In the genomic region with DNA sequence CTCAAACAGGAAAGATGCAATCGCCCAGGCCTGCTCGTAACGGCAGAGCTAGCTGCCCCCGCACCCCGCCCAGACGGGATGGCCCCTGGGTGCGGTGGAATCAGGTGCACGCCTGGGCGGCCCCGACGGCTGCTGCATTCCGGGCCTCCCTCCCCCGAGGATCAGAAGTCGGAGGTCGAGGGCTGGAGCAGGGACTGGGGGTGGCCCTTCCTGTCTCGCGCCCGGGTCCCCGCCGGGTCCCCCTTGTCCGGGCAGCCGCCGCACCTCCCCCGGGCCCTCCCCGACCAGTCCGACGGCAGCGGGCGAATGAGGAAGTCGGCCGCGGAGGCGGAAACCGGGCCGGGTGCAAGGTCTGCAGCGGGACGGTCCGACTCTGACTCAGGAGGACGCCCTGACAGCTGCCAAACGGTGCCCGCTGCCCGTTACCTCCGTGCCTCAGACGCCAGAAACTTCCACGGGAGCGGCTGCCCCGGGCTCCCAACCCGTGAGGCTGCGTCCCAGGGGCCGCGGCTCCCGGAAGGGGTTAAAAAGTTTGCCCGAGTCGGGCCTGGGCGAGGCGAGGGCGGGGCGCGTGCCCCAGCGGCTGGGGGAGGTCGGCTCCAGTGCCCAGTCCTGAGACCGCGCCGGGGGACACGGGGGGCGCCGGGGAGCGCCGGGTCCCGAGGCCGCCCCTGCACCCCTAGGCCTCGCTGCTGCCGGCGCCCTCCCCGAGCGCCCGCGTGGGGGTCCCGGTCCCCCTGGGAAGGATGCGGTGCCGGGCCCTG, we compare ENCODE assay signal across 8 cellular contexts. TPM values are rescaled to one million over a fixed set of nuclear protein-coding genes. Genes with fewer than 3 reads are reported as not detected.
DNase-seq lines count a peak whose midpoint lies in the region; ATAC-seq and TF ChIP-seq lines count a peak whose summit lies in the region.

No MANE protein-coding gene starts in this region.

- H3K4me1 Mint-ChIP-seq in CD8-positive, alpha-beta T cell (ENCODE audit: low read depth) = peaks cover 46% of the 10 kb centered on the region
- peaks cover 24% of the 10 kb centered on the region for H3K4me1 Mint-ChIP-seq in glutamatergic neuron (ENCODE audit: low read depth, unreplicated experiment)

- no peak for TF ChIP-seq POLR2A in ovary (IDR thresholded peaks at IDR 0.05)

- no peaks in the 10 kb centered on the region for H3K36me3 ChIP-seq in CD8-positive, alpha-beta T cell (ENCODE audit: insufficient read depth, low read length)
- H3K36me3 ChIP-seq in KOPT-K1 (ENCODE audit: insufficient read depth, low read length) (peaks cover 8% of the 10 kb centered on the region), ovary (no peaks in the 10 kb centered on the region)

- no peaks in the 10 kb centered on the region for H3K9me3 Mint-ChIP-seq in CD8-positive, alpha-beta T cell
- H3K9me3 Mint-ChIP-seq in glutamatergic neuron (ENCODE audit: unreplicated experiment) = peaks cover 4% of the 10 kb centered on the region

- ATAC-seq in CD8-positive, alpha-beta T cell = no peak
- ATAC-seq in GM21360 (IDR thresholded peaks at IDR 0.05; ENCODE audit: unreplicated experiment) = peak; percentile 22

- no peak for TF ChIP-seq EP300 in ovary (IDR thresholded peaks at IDR 0.05)

- H3K36me3 Mint-ChIP-seq in CD8-positive, alpha-beta T cell = peaks cover 33% of the 10 kb centered on the region
- no peaks in the 10 kb centered on the region for H3K36me3 Mint-ChIP-seq in glutamatergic neuron (ENCODE audit: unreplicated experiment)

- H3K27ac Mint-ChIP-seq in CD8-positive, alpha-beta T cell = peak overlapping the region; percentile 95
- no peak overlapping the region for H3K27ac Mint-ChIP-seq in glutamatergic neuron (ENCODE audit: unreplicated experiment)

- CTCF ChIA-PET in CD8-positive, alpha-beta T cell (lab: Charles Lee) = interaction anchor here (0.6 to 3.9 kb wide), 6 partner anchors 9 to 85 kb away, joined by 3 to 20 read pairs (median 5); no protein-coding TSS in a partner anchor

- H3K27ac ChIP-seq in CD8-positive, alpha-beta T cell (ENCODE audit: low read depth, low read length) = peak overlapping the region; percentile 79
- H3K27ac ChIP-seq in KOPT-K1 (ENCODE audit: low read depth, low read length, poor library complexity, severe bottlenecking) (peak overlapping the region; percentile 81), ovary (peak overlapping the region; percentile 66 to 74)

- H3K4me1 ChIP-seq in CD8-positive, alpha-beta T cell (ENCODE audit: insufficient read depth, low read length) = peaks cover 30% of the 10 kb centered on the region
- peaks cover 5% of the 10 kb centered on the region for H3K4me1 ChIP-seq in ovary (ENCODE audit: insufficient read depth)

- no peak for TF ChIP-seq CTCF in CD8-positive, alpha-beta T cell (IDR thresholded peaks at IDR 0.05)
- TF ChIP-seq CTCF in glutamatergic neuron (IDR thresholded peaks at IDR 0.05; ENCODE audit: partially characterized antibody, unreplicated experiment) (no peak), ovary (IDR thresholded peaks at IDR 0.05) (no peak)

- no peaks in the 10 kb centered on the region for H3K27me3 ChIP-seq in CD8-positive, alpha-beta T cell (ENCODE audit: insufficient read depth, low read length)
- H3K27me3 ChIP-seq in ovary = no peaks in the 10 kb centered on the region

- peak overlapping the region; percentile 94 for H3K4me3 ChIP-seq in CD8-positive, alpha-beta T cell (ENCODE audit: low read depth, low read length)
- H3K4me3 ChIP-seq in ovary = peak overlapping the region; percentile 68

- no peaks in the 10 kb centered on the region for H3K9me3 ChIP-seq in CD8-positive, alpha-beta T cell (ENCODE audit: low read length)
- H3K9me3 ChIP-seq in KOPT-K1 (ENCODE audit: insufficient read depth, low read length, poor library complexity, severe bottlenecking) (no peaks in the 10 kb centered on the region), ovary (no peaks in the 10 kb centered on the region)

- POLR2A ChIA-PET in CD8-positive, alpha-beta T cell (lab: Charles Lee) = interaction anchor here (0.7 to 6.5 kb wide), 12 partner anchors 9 to 65 kb away, joined by 3 to 124 read pairs (median 10); no protein-coding TSS in a partner anchor

- no peaks in the 10 kb centered on the region for H3K27me3 Mint-ChIP-seq in CD8-positive, alpha-beta T cell (ENCODE audit: low read depth)
- H3K27me3 Mint-ChIP-seq in glutamatergic neuron (ENCODE audit: unreplicated experiment) = peaks cover 4% of the 10 kb centered on the region

- H3K4me3 Mint-ChIP-seq in CD8-positive, alpha-beta T cell = peak overlapping the region; percentile 94
- peak overlapping the region; percentile 94 for H3K4me3 Mint-ChIP-seq in glutamatergic neuron (ENCODE audit: unreplicated experiment)

- DNase-seq in CD8-positive, alpha-beta T cell = peak in 4 of 7 experiments; percentile 48 to 75 (median 51)
- DNase-seq in activated T-cell treated with anti-CD3 and anti-CD28 coated beads, Interleukin-2, amount 50 U/mL, for 48 hours = peak; percentile 75 to 82
- DNase-seq in glutamatergic neuron (peak; percentile 48), ovary (peak; percentile 43 to 71 (median 63)), cerebellar nuclear complex (lab: John Stamatoyannopoulos, UW) (no peak), superior temporal gyrus (ENCODE audit: extremely low spot score) (no peak)

- 0% methylated on average over 27 to 81 of the region's 81 CpGs for WGBS in ovary, 3 donors

- intact Hi-C loops in CD8-positive, alpha-beta T cell (cut with DNase I, micrococcal nuclease) = loop anchor here (1.0 to 10.0 kb wide), 3 partner anchors 30 to 848 kb away; no protein-coding TSS in a partner anchor
- intact Hi-C loops in ovary (cut with DNase I) = loop anchor here in 3 of 4 donors (2.0 to 10.0 kb wide), 4 partner anchors 32 to 70 kb away; no protein-coding TSS in a partner anchor

RNA-seq across cellular contexts. Expression of a gene that starts 0.7 kb away (rescaled TPM):
- 100 to 1,000 TPM; 703 to 757 TPM for total RNA-seq in CD8-positive, alpha-beta T cell
- total RNA-seq in glutamatergic neuron (ENCODE audit: unreplicated experiment) (122 TPM), ovary (100 to 1,000 TPM; 128 to 452 (median 348) TPM)
- polyA plus RNA-seq in ovary = 100 to 1,000 TPM; 196 to 530 TPM

Comparison
In these comparisons a context has a peak if more than half of its experiments do, and no peak if none do; other contexts are left out.
1. DNase-seq: peak in CD8-positive, alpha-beta T cell (4 of 7), activated T-cell treated with anti-CD3 and anti-CD28 coated beads, Interleukin-2, amount 50 U/mL, for 48 hours (2 of 2), glutamatergic neuron (single experiment) and ovary (5 of 5); none in cerebellar nuclear complex (0 of 2) and superior temporal gyrus (single experiment).
2. Peak in every context shown above with its lines, with median percentiles within 50 percentile points of each other: H3K27ac ChIP-seq.